In the genomic region with DNA sequence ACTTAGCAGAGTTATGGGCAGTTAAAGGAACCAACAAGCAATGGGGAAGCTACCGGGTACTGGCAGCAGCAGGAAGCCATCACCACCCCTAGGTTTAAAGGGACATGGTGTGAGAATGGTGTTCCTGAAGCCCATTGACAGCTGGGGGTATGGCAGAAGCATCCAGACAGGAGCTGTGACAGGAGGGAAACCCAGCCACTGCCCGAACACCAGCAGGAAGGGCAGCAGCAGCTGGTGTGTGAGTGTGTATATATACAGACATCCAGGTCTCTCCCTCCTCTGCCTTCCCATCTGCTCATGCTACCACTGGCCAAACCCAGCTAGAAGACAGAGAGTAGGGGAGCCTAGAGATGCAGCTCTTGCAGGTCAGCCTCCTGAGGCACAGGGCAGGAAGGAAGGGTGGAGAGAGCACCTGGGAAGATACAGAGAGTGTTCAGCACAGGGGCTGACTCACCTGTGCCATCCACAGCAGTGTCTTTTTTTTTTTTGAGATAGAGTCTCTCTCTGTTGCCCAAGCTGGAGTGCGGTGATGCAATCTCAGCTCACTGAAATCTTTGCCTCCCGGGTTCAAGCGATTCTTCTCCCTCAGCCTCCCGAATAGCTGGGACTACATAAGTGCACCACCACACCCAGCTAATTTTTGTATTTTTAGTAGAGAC, we compare ENCODE assay signal across 27 cellular contexts. TPM values are rescaled to one million over a fixed set of nuclear protein-coding genes. Genes with fewer than 3 reads are reported as not detected.
DNase-seq lines count a peak whose midpoint lies in the region; ATAC-seq and TF ChIP-seq lines count a peak whose summit lies in the region.
"Had no signal": no experiment of that assay in that cellular context is flagged by ENCODE, and none has a peak within 500 bp of the region (broad histone marks: within the 10 kb centered on the region; RNA-seq: fewer than 3 reads in every experiment).

No MANE protein-coding gene starts in this region.

- peak; percentile 47 for ATAC-seq in activated CD4-positive, alpha-beta T cell treated with anti-CD3 and anti-CD28 coated beads for 36 hours
- peak; percentile 50 for ATAC-seq in esophagus mucosa
- ATAC-seq in stimulated activated effector memory CD8-positive, alpha-beta T cell treated with anti-CD3 and anti-CD28 coated beads, Interleukin-12 subunit alpha, Interleukin-12 subunit beta, amount 100 ng/mL, for 72 hours, result peak; percentile 37
- ATAC-seq in GM18505 (IDR thresholded peaks at IDR 0.05; ENCODE audit: unreplicated experiment), result no peak
- ATAC-seq: natural killer cell had no signal

- no peak overlapping the region for H3K27ac Mint-ChIP-seq in activated CD4-positive, alpha-beta T cell treated with anti-CD3 and anti-CD28 coated beads for 36 hours
- H3K27ac Mint-ChIP-seq in stimulated activated effector memory CD8-positive, alpha-beta T cell treated with anti-CD3 and anti-CD28 coated beads, Interleukin-12 subunit alpha, Interleukin-12 subunit beta, amount 100 ng/mL, for 72 hours, result no peak overlapping the region
- H3K27ac Mint-ChIP-seq: activated naive CD8-positive, alpha-beta T cell treated with anti-CD3 and anti-CD28 coated beads, Interleukin-2, amount 10 ng/mL, durations not matched to agents 7 days and 5 days; CD4-positive, alpha-beta T cell; mesothelial cell of epicardium; natural killer cell; T-helper 1 cell treated with Interleukin-12 subunit alpha and Interleukin-12 subunit beta and Interleukin-4 antibody, amounts not matched to agents 30 μg/mL and 1 μg/mL, for 36 hours had no signal

- H3K27me3 Mint-ChIP-seq in activated CD4-positive, alpha-beta T cell treated with anti-CD3 and anti-CD28 coated beads for 36 hours, result peaks cover 2% of the 10 kb centered on the region

- no peak for TF ChIP-seq CTCF in RWPE1 (conservative IDR thresholded peaks at IDR 0.05; ENCODE audit: low read depth)

- POLR2A ChIA-PET in activated CD4-positive, alpha-beta T cell treated with anti-CD3 and anti-CD28 coated beads for 36 hours (lab: Charles Lee), result interaction anchor here (0.5 to 0.6 kb wide), 2 partner anchors 9 to 367 kb away, joined by 3 to 4 read pairs; no protein-coding TSS in a partner anchor
- POLR2A ChIA-PET in RWPE1 (lab: Yijun Ruan, JAX; ENCODE audit: low non-redundant PET), result interaction anchor here (0.7 kb wide), 1 partner anchor 10 kb away, joined by 3 read pairs; no protein-coding TSS in a partner anchor

- in situ Hi-C loops in KBM-7 (cut with MboI; ENCODE audit: low pct_unique_long_range_greater_than_20kb, low sequenced_read_pairs), result no loop called here

- H3K27ac ChIP-seq in RWPE1, result no peak overlapping the region
- H3K27ac ChIP-seq: SK-N-MC, stomach, thyroid gland had no signal

- no peaks in the 10 kb centered on the region for H3K9me3 Mint-ChIP-seq in activated CD4-positive, alpha-beta T cell treated with anti-CD3 and anti-CD28 coated beads for 36 hours (ENCODE audit: low read depth)
- no peaks in the 10 kb centered on the region for H3K9me3 Mint-ChIP-seq in stimulated activated effector memory CD8-positive, alpha-beta T cell treated with anti-CD3 and anti-CD28 coated beads, Interleukin-12 subunit alpha, Interleukin-12 subunit beta, amount 100 ng/mL, for 72 hours
- H3K9me3 Mint-ChIP-seq: activated naive CD8-positive, alpha-beta T cell treated with anti-CD3 and anti-CD28 coated beads, Interleukin-2, amount 10 ng/mL, durations not matched to agents 7 days and 5 days; CD4-positive, alpha-beta T cell; mesothelial cell of epicardium; natural killer cell; T-helper 1 cell treated with Interleukin-12 subunit alpha and Interleukin-12 subunit beta and Interleukin-4 antibody, amounts not matched to agents 30 μg/mL and 1 μg/mL, for 36 hours had no signal

- H3K36me3 Mint-ChIP-seq in activated CD4-positive, alpha-beta T cell treated with anti-CD3 and anti-CD28 coated beads for 36 hours (ENCODE audit: low read depth), result no peaks in the 10 kb centered on the region
- H3K36me3 Mint-ChIP-seq in stimulated activated effector memory CD8-positive, alpha-beta T cell treated with anti-CD3 and anti-CD28 coated beads, Interleukin-12 subunit alpha, Interleukin-12 subunit beta, amount 100 ng/mL, for 72 hours, result no peaks in the 10 kb centered on the region
- H3K36me3 Mint-ChIP-seq: activated naive CD8-positive, alpha-beta T cell treated with anti-CD3 and anti-CD28 coated beads, Interleukin-2, amount 10 ng/mL, durations not matched to agents 7 days and 5 days; mesothelial cell of epicardium; natural killer cell had no signal

- DNase-seq in activated CD4-positive, alpha-beta T cell treated with anti-CD3 and anti-CD28 coated beads for 36 hours, result no peak
- DNase-seq in activated CD4-positive, alpha-beta T cell treated with anti-CD3 and anti-CD28 coated beads for 4 hours, result no peak
- peak; percentile 12 for DNase-seq in RWPE1 (ENCODE audit: low spot score)
- no peak for DNase-seq in stimulated activated effector memory CD8-positive, alpha-beta T cell treated with anti-CD3 and anti-CD28 coated beads, Interleukin-12 subunit alpha, Interleukin-12 subunit beta, amount 100 ng/mL, for 72 hours (ENCODE audit: low spot score in 2 of 2)
- no peak for DNase-seq in KBM-7
- DNase-seq in T-helper 2 cell, result no peak
- DNase-seq: activated CD4-positive, alpha-beta T cell treated with anti-CD3 and anti-CD28 coated beads for 48 hours; activated CD8-positive, alpha-beta memory T cell treated with anti-CD3 and anti-CD28 coated beads for 24 hours; activated gamma-delta T cell; activated naive CD8-positive, alpha-beta T cell treated with anti-CD3 and anti-CD28 coated beads, Interleukin-2, amount 10 ng/mL, durations not matched to agents 7 days and 5 days; activated T-cell treated with anti-CD3 and anti-CD28 coated beads, Interleukin-2, amount 50 U/mL, for 1 hour; AML-193; CD4-positive, alpha-beta T cell; central memory CD4-positive, alpha-beta T cell; H7; natural killer cell; NCI-H1436; NCI-H2107; NCI-H510A; RPMI8226; stomach; thyroid gland had no signal

- intact Hi-C loops in activated CD4-positive, alpha-beta T cell treated with anti-CD3 and anti-CD28 coated beads for 36 hours (cut with DNase I, micrococcal nuclease), result no loop called here

- CTCF ChIA-PET in activated CD4-positive, alpha-beta T cell treated with anti-CD3 and anti-CD28 coated beads for 36 hours (lab: Charles Lee), result interaction anchor here (0.9 to 1.1 kb wide), 2 partner anchors 32 to 69 kb away, joined by 3 read pairs; no protein-coding TSS in a partner anchor
- CTCF ChIA-PET in RWPE1 (lab: Yijun Ruan, JAX), result interaction anchor here (0.7 kb wide), 1 partner anchor 645 kb away, joined by 3 read pairs; no protein-coding TSS in a partner anchor

- no peak overlapping the region for H3K4me3 Mint-ChIP-seq in activated CD4-positive, alpha-beta T cell treated with anti-CD3 and anti-CD28 coated beads for 36 hours
- H3K4me3 Mint-ChIP-seq in stimulated activated effector memory CD8-positive, alpha-beta T cell treated with anti-CD3 and anti-CD28 coated beads, Interleukin-12 subunit alpha, Interleukin-12 subunit beta, amount 100 ng/mL, for 72 hours, result no peak overlapping the region
- H3K4me3 Mint-ChIP-seq: activated naive CD8-positive, alpha-beta T cell treated with anti-CD3 and anti-CD28 coated beads, Interleukin-2, amount 10 ng/mL, durations not matched to agents 7 days and 5 days; CD4-positive, alpha-beta T cell; mesothelial cell of epicardium; natural killer cell; T-helper 1 cell treated with Interleukin-12 subunit alpha and Interleukin-12 subunit beta and Interleukin-4 antibody, amounts not matched to agents 30 μg/mL and 1 μg/mL, for 36 hours had no signal

- no peak for TF ChIP-seq POLR2A in GM18505 (IDR thresholded peaks at IDR 0.05; ENCODE audit: borderline replicate concordance, extremely low read depth, insufficient read depth, insufficient read length)

- H3K4me1 Mint-ChIP-seq in activated CD4-positive, alpha-beta T cell treated with anti-CD3 and anti-CD28 coated beads for 36 hours, result no peaks in the 10 kb centered on the region
- H3K4me1 Mint-ChIP-seq in stimulated activated effector memory CD8-positive, alpha-beta T cell treated with anti-CD3 and anti-CD28 coated beads, Interleukin-12 subunit alpha, Interleukin-12 subunit beta, amount 100 ng/mL, for 72 hours, result peaks cover 9% of the 10 kb centered on the region
- H3K4me1 Mint-ChIP-seq: mesothelial cell of epicardium, natural killer cell had no signal

RNA-seq across cellular contexts. Expression of a gene that starts 9.2 kb away (rescaled TPM):
- 1 to 10 TPM; 4.6 to 4.9 TPM for total RNA-seq in activated CD4-positive, alpha-beta T cell treated with anti-CD3 and anti-CD28 coated beads for 36 hours
- 4.3 TPM for total RNA-seq in esophagus mucosa

RNA-seq across cellular contexts. Expression of a gene that starts 29.7 kb away (rescaled TPM):
- 100 to 1,000 TPM; 134 to 135 TPM for total RNA-seq in activated CD4-positive, alpha-beta T cell treated with anti-CD3 and anti-CD28 coated beads for 36 hours
- 54.2 TPM for total RNA-seq in esophagus mucosa
